Comparison of ENCODE assay signal across 13 cellular contexts in genomic region chr3:179247289-179248020, GRCh38.
"Had no signal": no experiment of that assay in that cellular context is flagged by ENCODE, and none has a peak within 500 bp of the region (broad histone marks: within the 10 kb centered on the region; RNA-seq: fewer than 3 reads in every experiment).

No MANE protein-coding gene starts in this region.

- H3K27ac Mint-ChIP-seq: activated CD4-positive, alpha-beta T cell treated with anti-CD3 and anti-CD28 coated beads, Interleukin-2, amount 10 ng/mL, durations not matched to agents 7 days and 5 days; activated naive CD8-positive, alpha-beta T cell had no signal

- H3K4me1 ChIP-seq: lower lobe of right lung had no signal

- DNase-seq: activated CD4-positive, alpha-beta T cell treated with anti-CD3 and anti-CD28 coated beads, Interleukin-2, amount 10 ng/mL, durations not matched to agents 7 days and 5 days; activated gamma-delta T cell treated with Interleukin-2 at 50 U/mL for 16 hours; amygdala; body of pancreas; cortex of kidney; effector memory CD4-positive, alpha-beta T cell; left colon; lower lobe of right lung; stimulated activated CD4-positive, alpha-beta T cell treated with anti-CD3 and anti-CD28 coated beads, Interleukin-12 subunit alpha, Interleukin-12 subunit beta, amount 100 ng/mL, for 4 hours; stimulated activated CD4-positive, alpha-beta T cell treated with anti-CD3 and anti-CD28 coated beads, Interleukin-2, amount 100 ng/mL, for 24 hours had no signal

- H3K4me1 Mint-ChIP-seq: activated CD4-positive, alpha-beta T cell treated with anti-CD3 and anti-CD28 coated beads, Interleukin-2, amount 10 ng/mL, durations not matched to agents 7 days and 5 days; central memory CD8-positive, alpha-beta T cell; neural crest cell had no signal

- H3K9me3 Mint-ChIP-seq: activated CD4-positive, alpha-beta T cell treated with anti-CD3 and anti-CD28 coated beads, Interleukin-2, amount 10 ng/mL, durations not matched to agents 7 days and 5 days; central memory CD8-positive, alpha-beta T cell; neural crest cell had no signal

- H3K27me3 ChIP-seq: body of pancreas had no signal

- ATAC-seq: body of pancreas, left colon, lower lobe of right lung had no signal

- H3K4me3 Mint-ChIP-seq: activated CD4-positive, alpha-beta T cell treated with anti-CD3 and anti-CD28 coated beads, Interleukin-2, amount 10 ng/mL, durations not matched to agents 7 days and 5 days; activated naive CD8-positive, alpha-beta T cell; central memory CD8-positive, alpha-beta T cell; neural crest cell had no signal

- H3K27ac ChIP-seq: body of pancreas, lower lobe of right lung had no signal

- H3K27me3 Mint-ChIP-seq: activated CD4-positive, alpha-beta T cell treated with anti-CD3 and anti-CD28 coated beads, Interleukin-2, amount 10 ng/mL, durations not matched to agents 7 days and 5 days; activated naive CD8-positive, alpha-beta T cell; central memory CD8-positive, alpha-beta T cell had no signal

- H3K9me3 ChIP-seq: body of pancreas, lower lobe of right lung had no signal

- H3K4me3 ChIP-seq: body of pancreas, lower lobe of right lung had no signal
